14 cellular contexts compared by ENCODE assay signal in the genomic region with DNA sequence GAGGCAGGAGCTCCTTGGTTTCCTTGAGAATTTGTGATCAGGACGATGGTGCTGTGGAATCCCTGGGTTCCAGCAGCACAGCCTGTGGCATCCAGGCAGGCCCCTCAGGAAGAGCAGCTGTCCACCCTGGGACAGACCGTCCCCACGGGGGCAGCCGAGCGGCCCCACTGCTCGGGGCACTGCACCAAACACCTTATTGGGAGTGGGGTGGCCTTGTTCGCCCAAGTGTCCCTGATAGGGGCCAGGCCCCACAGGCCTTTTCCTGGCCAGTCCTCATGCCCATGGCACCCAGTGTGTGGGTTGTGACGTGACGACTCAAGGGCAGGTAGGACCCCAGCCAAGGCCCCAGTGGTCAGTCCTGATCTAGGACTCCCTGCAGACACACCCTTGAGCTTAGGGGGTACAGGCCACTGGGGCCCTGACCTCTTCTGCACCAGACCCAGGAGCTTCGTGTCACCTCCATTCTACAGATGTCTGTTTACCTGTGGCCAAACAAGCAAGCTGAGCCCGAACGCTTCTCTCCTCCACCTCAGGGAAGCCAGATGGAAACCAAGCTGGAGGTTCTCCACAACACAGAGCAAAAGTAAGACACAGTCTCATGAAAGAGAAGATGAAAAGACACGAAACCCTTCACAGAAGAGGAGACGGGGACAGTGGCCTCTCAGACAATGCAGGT. TPM values are rescaled to one million over a fixed set of nuclear protein-coding genes. Genes with fewer than 3 reads are reported as not detected.
DNase-seq lines count a peak whose midpoint lies in the region; ATAC-seq, FAIRE-seq and TF ChIP-seq lines count a peak whose summit lies in the region.
"Had no signal": no experiment of that assay in that cellular context is flagged by ENCODE, and none has a peak within 500 bp of the region (broad histone marks: within the 10 kb centered on the region; RNA-seq: fewer than 3 reads in every experiment).

No MANE protein-coding gene starts in this region.

- TF ChIP-seq CTCF in OCI-LY7 (conservative IDR thresholded peaks at IDR 0.05; ENCODE audit: low read length) (no peak), GM12878 (IDR thresholded peaks at IDR 0.05 in 2 of 3, conservative IDR thresholded peaks at IDR 0.05 in 1 of 3; ENCODE audit: control insufficient read depth in 2 of 3, extremely low read depth in 1 of 3, insufficient read depth in 1 of 3, low read depth in 3 of 3, low read length in 3 of 3) (no peak)

- H2BK5ac ChIP-seq in neuronal stem cell (ENCODE audit: low read length) = no peak overlapping the region

- peaks cover 8% of the 10 kb centered on the region for H3K36me3 Mint-ChIP-seq in activated CD4-positive, alpha-beta T cell treated with anti-CD3 and anti-CD28 coated beads for 36 hours (ENCODE audit: low read depth)

- peak overlapping the region; percentile 43 for H3K4me3 Mint-ChIP-seq in activated CD4-positive, alpha-beta T cell treated with anti-CD3 and anti-CD28 coated beads for 36 hours

- peaks cover 30% of the 10 kb centered on the region for H3K79me2 ChIP-seq in OCI-LY7 (ENCODE audit: insufficient read depth, low read depth, low read length)
- peaks cover 31% of the 10 kb centered on the region for H3K79me2 ChIP-seq in GM12878 (ENCODE audit: control insufficient read depth, insufficient read depth, low read length)

- H3K14ac ChIP-seq in neuronal stem cell (ENCODE audit: low read length) = no peak overlapping the region

- TF ChIP-seq RAD21 in GM12878 (IDR thresholded peaks at IDR 0.05; ENCODE audit: insufficient read depth, low read depth, low read length) = no peak

- no peak overlapping the region for H4K91ac ChIP-seq in neuronal stem cell (ENCODE audit: low read depth, low read length, poor library complexity)

- H4K8ac ChIP-seq in neuronal stem cell (ENCODE audit: low read depth, low read length) = no peak overlapping the region

- peaks cover 14% of the 10 kb centered on the region for H3K79me1 ChIP-seq in neuronal stem cell (ENCODE audit: low read depth, low read length)

- RAD21 ChIA-PET in GM12878 (lab: Charles Lee; ENCODE audit: unreplicated experiment) = interaction anchor here (1.3 kb wide), 1 partner anchor 10 kb away, joined by 3 read pairs; no protein-coding TSS in a partner anchor

- peaks cover 38% of the 10 kb centered on the region for H3K4me1 ChIP-seq in OCI-LY7 (ENCODE audit: insufficient read depth, low read length, poor library complexity, severe bottlenecking)
- H3K4me1 ChIP-seq in GM12878 (ENCODE audit: control insufficient read depth, insufficient read depth, low read length) = peaks cover 32% of the 10 kb centered on the region
- peaks cover 9 to 11% of the 10 kb centered on the region in 2 donors for H3K4me1 ChIP-seq in neuronal stem cell (ENCODE audit: control insufficient read depth in 2 of 2, insufficient read depth in 1 of 2, low read depth in 1 of 2, low read length in 2 of 2)

- POLR2A ChIA-PET in activated CD4-positive, alpha-beta T cell treated with anti-CD3 and anti-CD28 coated beads for 36 hours (lab: Charles Lee) = interaction anchor here (0.7 kb wide), 1 partner anchor 21 kb away, joined by 3 read pairs; no protein-coding TSS in a partner anchor
- POLR2A ChIA-PET in OCI-LY7 (lab: Charles Lee) = no interaction called here
- POLR2A ChIA-PET in GM12878 (lab: Charles Lee) = interaction anchor here (0.6 to 1.3 kb wide), 4 partner anchors 10 to 51 kb away, joined by 3 to 6 read pairs (median 4); no protein-coding TSS in a partner anchor

- H3K36me3 ChIP-seq in OCI-LY7 (ENCODE audit: insufficient read depth, low read length) (peaks cover 14% of the 10 kb centered on the region), GM12878 (ENCODE audit: control insufficient read depth in 2 of 2, insufficient read depth in 2 of 2, low read length in 1 of 2) (peaks cover 0 to under 1% of the 10 kb centered on the region in 2 experiments; a peak in 1 of 4 replicates), neuronal stem cell (replicated peaks in 1 of 2; ENCODE audit: control insufficient read depth in 2 of 2, insufficient read depth in 2 of 2, low read length in 2 of 2) (peaks cover 11 to 17% of the 10 kb centered on the region in 2 donors)
- H3K36me3 ChIP-seq: ovary had no signal

- H3K18ac ChIP-seq in neuronal stem cell (ENCODE audit: low read length) = no peak overlapping the region

- H2AFZ ChIP-seq in OCI-LY7 (ENCODE audit: low read length) (peak overlapping the region; percentile 30; the same call in 1 of the 2 replicates), GM12878 (ENCODE audit: control insufficient read depth, low read depth, low read length) (peak overlapping the region; percentile 47; the same call in 1 of the 2 replicates), neuronal stem cell (ENCODE audit: low read length) (no peak overlapping the region)

- H2BK120ac ChIP-seq in neuronal stem cell (ENCODE audit: low read depth, low read length) = no peak overlapping the region

- no peak overlapping the region for H2BK15ac ChIP-seq in neuronal stem cell (ENCODE audit: low read length)

- peak; percentile 0; the same call in 1 of the 2 replicates for TF ChIP-seq POLR2A in GM12878 (IDR thresholded peaks at IDR 0.05; ENCODE audit: low read depth, low read length)

- H3K9me2 ChIP-seq in OCI-LY7 (ENCODE audit: insufficient read depth, low read length) = no peaks in the 10 kb centered on the region

- ATAC-seq in activated CD4-positive, alpha-beta T cell treated with anti-CD3 and anti-CD28 coated beads for 36 hours = no peak
- peak; percentile 3; the same call in 2 of the 3 replicates for ATAC-seq in GM12878
- no peak for ATAC-seq in GM21390 (IDR thresholded peaks at IDR 0.05; ENCODE audit: unreplicated experiment)
- ATAC-seq in GM19397 (IDR thresholded peaks at IDR 0.05; ENCODE audit: unreplicated experiment) = no peak
- ATAC-seq: Panc1 had no signal

- no peak for DNase-seq in activated CD4-positive, alpha-beta T cell treated with anti-CD3 and anti-CD28 coated beads for 36 hours
- DNase-seq in activated CD4-positive, alpha-beta T cell treated with anti-CD3 and anti-CD28 coated beads for 4 hours = no peak
- DNase-seq in OCI-LY7 (ENCODE audit: low spot score) (no peak), GM12878 (ENCODE audit: low read depth, low spot score) (no peak), neuronal stem cell (ENCODE audit: low spot score) (no peak), DMS114 treated with DMSO at 0.1 percent for 48 hours (lab: John Stamatoyannopoulos, UW; ENCODE audit: unreplicated experiment) (no peak)
- DNase-seq: activated CD8-positive, alpha-beta memory T cell treated with anti-CD3 and anti-CD28 coated beads for 24 hours; NCI-H1417 treated with DMSO at 0.1 percent for 48 hours had no signal

- no peak for FAIRE-seq in GM12878 (lab: Jason Lieb, UNC)

- peak overlapping the region; percentile 19 for H3K4me3 ChIP-seq in OCI-LY7 (ENCODE audit: low read depth, low read length, poor library complexity, severe bottlenecking)
- peak overlapping the region; percentile 56 for H3K4me3 ChIP-seq in GM12878
- no peak overlapping the region for H3K4me3 ChIP-seq in neuronal stem cell (ENCODE audit: low read length in 2 of 2)
- H3K4me3 ChIP-seq: lung, ovary, tibial nerve had no signal

- no peak for TF ChIP-seq EP300 in GM12878 (IDR thresholded peaks at IDR 0.05; ENCODE audit: borderline replicate concordance in 1 of 2, control insufficient read depth in 1 of 2, low read depth in 2 of 2, low read length in 2 of 2)

- BruUV-seq in OCI-LY7 (replicated peaks; lab: Mats Ljungman, UMichigan) (no TSS peak), GM12878 (replicated peaks; lab: Mats Ljungman, UMichigan) (no TSS peak)

- in situ Hi-C loops in GM12878 (cut with MboI) = no loop called here

- H3K27me3 ChIP-seq in GM12878 (replicated peaks in 1 of 2; ENCODE audit: control insufficient read depth in 2 of 2, insufficient read depth in 2 of 2, low read length in 1 of 2) (no peaks in the 10 kb centered on the region), neuronal stem cell (ENCODE audit: control insufficient read depth in 3 of 3, insufficient read depth in 3 of 3, low read depth in 1 of 3, low read length in 3 of 3) (peaks cover 0 to 4% (median 0%) of the 10 kb centered on the region in 3 experiments)
- H3K27me3 ChIP-seq: ovary, tibial nerve had no signal

- 82% methylated on average over 14 of the region's 14 CpGs for WGBS in GM12878 (ENCODE audit: insufficient coverage, insufficient replicate concordance, low lambda C conversion rate, missing lambda C conversion rate)
- no CpG with 5 or more reads among the region's 14 CpGs for whole genome bisulfite sequencing in neuronal stem cell (ENCODE audit: extremely low coverage in 2 of 2, insufficient read length in 2 of 2, insufficient replicate concordance in 1 of 2), 2 donors

- H3K27ac Mint-ChIP-seq in activated CD4-positive, alpha-beta T cell treated with anti-CD3 and anti-CD28 coated beads for 36 hours = peak overlapping the region; percentile 75

- peaks cover 15% of the 10 kb centered on the region; the same call in 1 of the 2 replicates for H4K20me1 ChIP-seq in OCI-LY7 (ENCODE audit: insufficient read depth, low read length)
- H4K20me1 ChIP-seq in GM12878 (ENCODE audit: control insufficient read depth, insufficient read depth) = peaks cover 8% of the 10 kb centered on the region

- peaks cover 32% of the 10 kb centered on the region for H3K4me1 Mint-ChIP-seq in activated CD4-positive, alpha-beta T cell treated with anti-CD3 and anti-CD28 coated beads for 36 hours

- intact Hi-C loops in activated CD4-positive, alpha-beta T cell treated with anti-CD3 and anti-CD28 coated beads for 36 hours (cut with DNase I, micrococcal nuclease) = loop anchor here (5.0 kb wide), 2 partner anchors 38 to 62 kb away; no protein-coding TSS in a partner anchor
- intact Hi-C loops in OCI-LY7 (cut with micrococcal nuclease; ENCODE audit: unreplicated experiment) (no loop called here), GM12878 (cut with micrococcal nuclease; ENCODE audit: unreplicated experiment) (no loop called here)

- CTCF ChIA-PET in activated CD4-positive, alpha-beta T cell treated with anti-CD3 and anti-CD28 coated beads for 36 hours (lab: Charles Lee) = no interaction called here
- CTCF ChIA-PET in OCI-LY7 (lab: Charles Lee; ENCODE audit: unreplicated experiment) = no interaction called here
- CTCF ChIA-PET in GM12878 (lab: Yijun Ruan, JAX) = interaction anchor here (0.6 to 0.7 kb wide), 2 partner anchors 10 to 88 kb away, joined by 3 to 4 read pairs; no protein-coding TSS in a partner anchor

- no peak overlapping the region for H3K23ac ChIP-seq in neuronal stem cell (ENCODE audit: low read depth, low read length, poor library complexity)

- H3K9me3 ChIP-seq in OCI-LY7 (ENCODE audit: low read length) = no peaks in the 10 kb centered on the region
- H3K9me3 ChIP-seq in GM12878 (replicated peaks; ENCODE audit: control insufficient read depth, insufficient read depth, low read length) = peaks cover 3% of the 10 kb centered on the region
- H3K9me3 ChIP-seq in neuronal stem cell (replicated peaks in 1 of 2; ENCODE audit: control insufficient read depth in 2 of 2, insufficient read depth in 1 of 2, low read depth in 1 of 2, low read length in 2 of 2) = peaks cover 1 to 21% of the 10 kb centered on the region in 2 donors
- H3K9me3 ChIP-seq: ovary had no signal

- H3K27me3 Mint-ChIP-seq in activated CD4-positive, alpha-beta T cell treated with anti-CD3 and anti-CD28 coated beads for 36 hours = no peaks in the 10 kb centered on the region

- H3K9ac ChIP-seq in GM12878 (ENCODE audit: control insufficient read depth, insufficient read depth, low read length) = peak overlapping the region; percentile 31; the same call in 1 of the 2 replicates
- no peak overlapping the region for H3K9ac ChIP-seq in neuronal stem cell (ENCODE audit: low read depth, low read length, poor library complexity)

- no peak overlapping the region for H3K4ac ChIP-seq in neuronal stem cell (ENCODE audit: low read length)

- no peaks in the 10 kb centered on the region for H3K9me3 Mint-ChIP-seq in activated CD4-positive, alpha-beta T cell treated with anti-CD3 and anti-CD28 coated beads for 36 hours (ENCODE audit: low read depth)

- SMC1A ChIA-PET in GM12878 (lab: Charles Lee; ENCODE audit: uncharacterized antibody, unreplicated experiment) = interaction anchor here (0.8 to 1.4 kb wide), 5 partner anchors 9 to 52 kb away, joined by 3 to 5 read pairs (median 4); no protein-coding TSS in a partner anchor

- H2BK12ac ChIP-seq in neuronal stem cell (ENCODE audit: low read length) = no peak overlapping the region

- H3K4me2 ChIP-seq in OCI-LY7 (ENCODE audit: low read length) (peak overlapping the region; percentile 89), GM12878 (ENCODE audit: control insufficient read depth, insufficient read depth) (peak overlapping the region; percentile 68), neuronal stem cell (ENCODE audit: insufficient read depth, low read length, poor library complexity, severe bottlenecking) (no peak overlapping the region)

- H3K27ac ChIP-seq in OCI-LY7 (ENCODE audit: low read depth, low read length, poor library complexity, severe bottlenecking) (peak overlapping the region; percentile 72), GM12878 (ENCODE audit: control insufficient read depth, insufficient read depth) (peak overlapping the region; percentile 61), neuronal stem cell (replicated peaks; ENCODE audit: low read length) (no peak overlapping the region)
- H3K27ac ChIP-seq: ovary had no signal

- peak overlapping the region; percentile 93 for H2AK5ac ChIP-seq in neuronal stem cell (ENCODE audit: low read depth, low read length)

RNA-seq across cellular contexts. Expression of gene BRD1, which starts 1.5 kb away (rescaled TPM):
- 10 to 100 TPM; 22.1 to 23.6 TPM for total RNA-seq in activated CD4-positive, alpha-beta T cell treated with anti-CD3 and anti-CD28 coated beads for 36 hours
- 37.3 and 38.1 TPM in 2 replicates for total RNA-seq in OCI-LY7 (2014; rRNA removed; shearing (Covaris generic))
- 46.6 and 47.3 TPM in 2 replicates for total RNA-seq in OCI-LY7 (2022)
- 53.3 and 67.3 TPM in 2 replicates for total RNA-seq in GM12878 (2013; cell fraction: nucleolus; rRNA removed)
- 15.2 and 16.4 TPM in 2 replicates for total RNA-seq in GM12878 (2014; rRNA removed)
- 11.7 and 12.3 TPM in 2 replicates for total RNA-seq in GM12878 (2014; rRNA removed; fragmentation: Illumina TruSeq; extraction: Trizol)
- 26.4 and 26.9 TPM in 2 replicates for total RNA-seq in GM12878 (2021)
- 6.0 TPM for polyA plus RNA-seq in GM12878 (2011; ENCODE audit: low read depth)
- 4.1 and 4.8 TPM in 2 replicates for polyA plus RNA-seq in GM12878 (2011; rRNA removed)
- 5.0 TPM in 2 replicates for polyA plus RNA-seq in GM12878 (2011; cell fraction: cytosol; rRNA removed)
- polyA plus RNA-seq in GM12878 (2011; cell fraction: nucleus; rRNA removed) = 30.6 and 48.0 TPM in 2 replicates
- 13.8 and 14.2 TPM in 2 replicates for polyA plus RNA-seq in GM12878 (2012)
- 4.2 and 9.4 TPM in 2 replicates for polyA plus RNA-seq in GM12878 (2014; fragmentation: Illumina TruSeq; extraction: Trizol)
- 1 to 10 TPM in 1 of 2 experiments, under 1 TPM in 1; 0.90 to 2.1 TPM for polyA plus RNA-seq in GM12878 (2014; fragmentation: Nextera tagmentation; extraction: Ambion mirVana)
- polyA plus RNA-seq in GM12878 (2014; rRNA removed) = 17.9 and 19.0 TPM in 2 replicates
- polyA plus RNA-seq in GM12878 (2016; fragmentation: Nextera tagmentation; extraction: Ambion mirVana) = 1 to 10 TPM; 2.9 to 3.2 TPM
- polyA minus RNA-seq in GM12878 (2011; rRNA and poly(A)+ RNA removed) = 7.3 and 10.7 TPM in 2 replicates
- polyA minus RNA-seq in GM12878 (2011; cell fraction: cytosol; rRNA and poly(A)+ RNA removed) = 5.3 and 5.6 TPM in 2 replicates
- polyA minus RNA-seq in GM12878 (2011; cell fraction: nucleus; rRNA and poly(A)+ RNA removed) = 14.0 and 24.9 TPM in 2 replicates
- polyA plus RNA-seq in neuronal stem cell (2013, experiment 1 of 2) = 21.8 TPM
- 22.7 TPM for polyA plus RNA-seq in neuronal stem cell (2013, experiment 2 of 2)

RNA-seq across cellular contexts. Expression of gene ZBED4, which starts 24.5 kb away (rescaled TPM):
- 10 to 100 TPM; 17.3 to 17.4 TPM for total RNA-seq in activated CD4-positive, alpha-beta T cell treated with anti-CD3 and anti-CD28 coated beads for 36 hours
- 27.8 and 30.4 TPM in 2 replicates for total RNA-seq in OCI-LY7 (2014; rRNA removed; shearing (Covaris generic))
- 31.6 and 33.6 TPM in 2 replicates for total RNA-seq in OCI-LY7 (2022)
- 28.5 and 31.8 TPM in 2 replicates for total RNA-seq in GM12878 (2013; cell fraction: nucleolus; rRNA removed)
- total RNA-seq in GM12878 (2014; rRNA removed) = 14.1 and 14.7 TPM in 2 replicates
- 9.0 and 9.9 TPM in 2 replicates for total RNA-seq in GM12878 (2014; rRNA removed; fragmentation: Illumina TruSeq; extraction: Trizol)
- total RNA-seq in GM12878 (2021) = 21.2 and 21.6 TPM in 2 replicates
- 7.8 TPM for polyA plus RNA-seq in GM12878 (2011; ENCODE audit: low read depth)
- polyA plus RNA-seq in GM12878 (2011; rRNA removed) = 3.9 and 6.1 TPM in 2 replicates
- 6.0 and 8.5 TPM in 2 replicates for polyA plus RNA-seq in GM12878 (2011; cell fraction: cytosol; rRNA removed)
- 10.7 and 13.5 TPM in 2 replicates for polyA plus RNA-seq in GM12878 (2011; cell fraction: nucleus; rRNA removed)
- polyA plus RNA-seq in GM12878 (2012) = 11.6 and 11.8 TPM in 2 replicates
- 10.6 and 14.9 TPM in 2 replicates for polyA plus RNA-seq in GM12878 (2014; fragmentation: Illumina TruSeq; extraction: Trizol)
- polyA plus RNA-seq in GM12878 (2014; fragmentation: Nextera tagmentation; extraction: Ambion mirVana) = 1 to 10 TPM; 2.3 to 2.7 TPM
- 10.6 and 11.0 TPM in 2 replicates for polyA plus RNA-seq in GM12878 (2014; rRNA removed)
- polyA plus RNA-seq in GM12878 (2016; fragmentation: Nextera tagmentation; extraction: Ambion mirVana) = 10 to 100 TPM; 14.9 to 16.8 TPM
- 8.4 and 11.6 TPM in 2 replicates for polyA minus RNA-seq in GM12878 (2011; rRNA and poly(A)+ RNA removed)
- polyA minus RNA-seq in GM12878 (2011; cell fraction: cytosol; rRNA and poly(A)+ RNA removed) = 7.1 and 7.4 TPM in 2 replicates
- 4.6 and 9.8 TPM in 2 replicates for polyA minus RNA-seq in GM12878 (2011; cell fraction: nucleus; rRNA and poly(A)+ RNA removed)
- polyA plus RNA-seq in neuronal stem cell (2013, experiment 1 of 2) = 22.2 TPM
- 22.3 TPM for polyA plus RNA-seq in neuronal stem cell (2013, experiment 2 of 2)

Comparison
In these comparisons a context has a peak if more than half of its experiments do, and no peak if none do; other contexts are left out.
1. H3K4me3 ChIP-seq: peak in OCI-LY7 (single experiment) and GM12878 (single experiment); none in neuronal stem cell (0 of 2).
2. intact Hi-C loops: an anchor here in activated CD4-positive, alpha-beta T cell treated with anti-CD3 and anti-CD28 coated beads for 36 hours (5.0 kb wide); none called in OCI-LY7 and GM12878.